In the genomic region with DNA sequence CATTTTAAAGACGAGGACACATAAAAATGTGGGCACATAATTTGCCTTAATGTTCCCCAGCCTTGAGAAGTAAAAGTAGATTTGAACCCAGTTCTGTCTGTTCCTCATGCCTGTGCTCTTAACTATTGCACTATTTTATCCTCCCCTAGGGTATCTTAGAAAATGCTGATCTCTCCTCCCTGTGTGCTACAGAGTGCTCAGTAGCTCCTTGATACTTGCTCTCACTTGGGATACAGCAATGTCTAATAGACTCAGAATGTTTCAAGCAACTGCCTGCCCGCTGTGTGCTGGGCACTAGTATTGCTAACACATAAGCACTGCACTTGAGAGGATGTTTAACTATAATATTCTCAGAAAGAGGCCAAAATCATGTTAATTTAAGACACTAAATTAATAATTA, we compare ENCODE assay signal across 12 cellular contexts. TPM values are rescaled to one million over a fixed set of nuclear protein-coding genes. Genes with fewer than 3 reads are reported as not detected.
"Had no signal": no experiment of that assay in that cellular context is flagged by ENCODE, and none has a peak within 500 bp of the region (broad histone marks: within the 10 kb centered on the region; RNA-seq: fewer than 3 reads in every experiment).

No MANE protein-coding gene starts in this region.

RNA-seq across cellular contexts. Expression of a gene that starts 1.0 kb away (rescaled TPM):
- total RNA-seq: subcutaneous adipose tissue, suprapubic skin, testis, thoracic aorta, thyroid gland, tibial nerve, transverse colon, upper lobe of right lung, ureter, vagina had no signal
- polyA plus RNA-seq: stomach, urinary bladder had no signal
